In genomic region chr12:131894981-131895639, GRCh38 we compare ENCODE assay signal across 8 cellular contexts. TPM values are rescaled to one million over a fixed set of nuclear protein-coding genes. Genes with fewer than 3 reads are reported as not detected.
DNase-seq lines count a peak whose midpoint lies in the region; ATAC-seq and TF ChIP-seq lines count a peak whose summit lies in the region.

No MANE protein-coding gene starts in this region.

- peak overlapping the region; percentile 80 for H3K4me3 Mint-ChIP-seq in activated CD8-positive, alpha-beta T cell treated with anti-CD3 and anti-CD28 coated beads, Interleukin-2, amount 10 ng/mL, durations not matched to agents 7 days and 5 days
- H3K4me3 Mint-ChIP-seq in glutamatergic neuron (ENCODE audit: unreplicated experiment) = peak overlapping the region; percentile 87

- H3K27me3 ChIP-seq in H7 (ENCODE audit: control insufficient read depth, insufficient read depth, low read length) = no peaks in the 10 kb centered on the region

- H3K4me1 Mint-ChIP-seq in activated CD8-positive, alpha-beta T cell treated with anti-CD3 and anti-CD28 coated beads, Interleukin-2, amount 10 ng/mL, durations not matched to agents 7 days and 5 days (ENCODE audit: low read depth) = peaks cover 18% of the 10 kb centered on the region
- H3K4me1 Mint-ChIP-seq in glutamatergic neuron (ENCODE audit: low read depth, unreplicated experiment) = peaks cover 10% of the 10 kb centered on the region

- H3K36me3 ChIP-seq in H7 (replicated peaks; ENCODE audit: control insufficient read depth, insufficient read depth, low read length) = peaks cover 4% of the 10 kb centered on the region

- peak overlapping the region; percentile 79 for H3K4me3 ChIP-seq in AG10803 (ENCODE audit: low read length)
- peak overlapping the region; percentile 59 for H3K4me3 ChIP-seq in H7 (ENCODE audit: insufficient read depth, low read depth, low read length)

- CTCF ChIA-PET in activated CD8-positive, alpha-beta T cell treated with anti-CD3 and anti-CD28 coated beads, Interleukin-2, amount 10 ng/mL, durations not matched to agents 7 days and 5 days (lab: Charles Lee) = no interaction called here

- H3K9me3 Mint-ChIP-seq in activated CD8-positive, alpha-beta T cell treated with anti-CD3 and anti-CD28 coated beads, Interleukin-2, amount 10 ng/mL, durations not matched to agents 7 days and 5 days (ENCODE audit: insufficient read depth) = no peaks in the 10 kb centered on the region
- peaks cover 8% of the 10 kb centered on the region for H3K9me3 Mint-ChIP-seq in glutamatergic neuron (ENCODE audit: unreplicated experiment)

- intact Hi-C loops in sciatic nerve (cut with DNase I) = no loop called here

- ATAC-seq in activated CD8-positive, alpha-beta T cell treated with anti-CD3 and anti-CD28 coated beads, Interleukin-2, amount 10 ng/mL, durations not matched to agents 7 days and 5 days = no peak
- ATAC-seq in HG02885 (IDR thresholded peaks at IDR 0.05; ENCODE audit: poor library complexity, unreplicated experiment) (no peak), sciatic nerve (no peak)

- H3K36me3 Mint-ChIP-seq in activated CD8-positive, alpha-beta T cell treated with anti-CD3 and anti-CD28 coated beads, Interleukin-2, amount 10 ng/mL, durations not matched to agents 7 days and 5 days (ENCODE audit: low read depth) = no peaks in the 10 kb centered on the region
- H3K36me3 Mint-ChIP-seq in glutamatergic neuron (ENCODE audit: unreplicated experiment) = no peaks in the 10 kb centered on the region

- TF ChIP-seq CTCF in AG10803 (conservative IDR thresholded peaks at IDR 0.05; ENCODE audit: low read length) (no peak), glutamatergic neuron (IDR thresholded peaks at IDR 0.05; ENCODE audit: partially characterized antibody, unreplicated experiment) (no peak)

- H3K27me3 Mint-ChIP-seq in activated CD8-positive, alpha-beta T cell treated with anti-CD3 and anti-CD28 coated beads, Interleukin-2, amount 10 ng/mL, durations not matched to agents 7 days and 5 days (ENCODE audit: low read depth) = no peaks in the 10 kb centered on the region
- peaks cover 10% of the 10 kb centered on the region for H3K27me3 Mint-ChIP-seq in glutamatergic neuron (ENCODE audit: unreplicated experiment)

- peak overlapping the region; percentile 79 for H3K27ac Mint-ChIP-seq in activated CD8-positive, alpha-beta T cell treated with anti-CD3 and anti-CD28 coated beads, Interleukin-2, amount 10 ng/mL, durations not matched to agents 7 days and 5 days
- peak overlapping the region; percentile 88 for H3K27ac Mint-ChIP-seq in glutamatergic neuron (ENCODE audit: unreplicated experiment)

- POLR2A ChIA-PET in activated CD8-positive, alpha-beta T cell treated with anti-CD3 and anti-CD28 coated beads, Interleukin-2, amount 10 ng/mL, durations not matched to agents 7 days and 5 days (lab: Charles Lee) = no interaction called here

- no peak for DNase-seq in AG10803 (ENCODE audit: low read depth)
- DNase-seq in H7 = peak; percentile 84
- DNase-seq in activated CD8-positive, alpha-beta T cell treated with anti-CD3 and anti-CD28 coated beads, Interleukin-2, amount 10 ng/mL, durations not matched to agents 7 days and 5 days = peak; percentile 33
- no peak for DNase-seq in glutamatergic neuron
- DNase-seq in retina = peak; percentile 24
- no peak for DNase-seq in sciatic nerve (ENCODE audit: low spot score)
- no peak for DNase-seq in cerebellar nuclear complex (lab: John Stamatoyannopoulos, UW)

RNA-seq across cellular contexts. Expression of gene ULK1, which starts 0.7 kb away (rescaled TPM):
- total RNA-seq in H7 (2014; rRNA removed; shearing (Covaris generic)) = 15.7 and 18.8 TPM in 2 replicates
- total RNA-seq in activated CD8-positive, alpha-beta T cell treated with anti-CD3 and anti-CD28 coated beads, Interleukin-2, amount 10 ng/mL, durations not matched to agents 7 days and 5 days = 10 to 100 TPM; 17.1 to 20.6 TPM
- total RNA-seq in glutamatergic neuron (ENCODE audit: unreplicated experiment) (168 TPM), sciatic nerve (40.6 TPM)

RNA-seq across cellular contexts. Expression of gene PUS1, which starts 34.0 kb away (rescaled TPM):
- total RNA-seq in H7 (2014; rRNA removed; shearing (Covaris generic)) = 31.1 and 36.7 TPM in 2 replicates
- 10 to 100 TPM; 57.3 to 64.7 TPM for total RNA-seq in activated CD8-positive, alpha-beta T cell treated with anti-CD3 and anti-CD28 coated beads, Interleukin-2, amount 10 ng/mL, durations not matched to agents 7 days and 5 days
- total RNA-seq in glutamatergic neuron (ENCODE audit: unreplicated experiment) = 28.1 TPM
- 16.3 TPM for total RNA-seq in sciatic nerve

RNA-seq across cellular contexts. Expression of gene EP400, which starts 54.6 kb away (rescaled TPM):
- 7.4 and 9.9 TPM in 2 replicates for total RNA-seq in H7 (2014; rRNA removed; shearing (Covaris generic))
- total RNA-seq in activated CD8-positive, alpha-beta T cell treated with anti-CD3 and anti-CD28 coated beads, Interleukin-2, amount 10 ng/mL, durations not matched to agents 7 days and 5 days = 10 to 100 TPM; 58.0 to 58.8 TPM
- total RNA-seq in glutamatergic neuron (ENCODE audit: unreplicated experiment) (85.8 TPM), sciatic nerve (56.9 TPM)

Comparison
In these comparisons a context has a peak if more than half of its experiments do, and no peak if none do; other contexts are left out.
1. DNase-seq: peak in H7 (single experiment), activated CD8-positive, alpha-beta T cell treated with anti-CD3 and anti-CD28 coated beads, Interleukin-2, amount 10 ng/mL, durations not matched to agents 7 days and 5 days (single experiment) and retina (single experiment); none in AG10803 (single experiment), glutamatergic neuron (single experiment), sciatic nerve (single experiment) and cerebellar nuclear complex (0 of 2).